Comparison of ENCODE assay signal across 19 cellular contexts in genomic region chr16:19846421-19846820, GRCh38. TPM values are rescaled to one million over a fixed set of nuclear protein-coding genes. Genes with fewer than 3 reads are reported as not detected.
DNase-seq lines count a peak whose midpoint lies in the region; ATAC-seq and TF ChIP-seq lines count a peak whose summit lies in the region.
"Had no signal": no experiment of that assay in that cellular context is flagged by ENCODE, and none has a peak within 500 bp of the region (broad histone marks: within the 10 kb centered on the region; RNA-seq: fewer than 3 reads in every experiment).

No MANE protein-coding gene starts in this region.

- intact Hi-C loops in natural killer cell (cut with micrococcal nuclease), result no loop called here

- no peak overlapping the region for H3K4me3 Mint-ChIP-seq in chondrocyte (ENCODE audit: unreplicated experiment)
- H3K4me3 Mint-ChIP-seq in nephron, result no peak overlapping the region
- no peak overlapping the region for H3K4me3 Mint-ChIP-seq in natural killer cell
- H3K4me3 Mint-ChIP-seq in osteocyte (ENCODE audit: unreplicated experiment), result no peak overlapping the region
- H3K4me3 Mint-ChIP-seq: CD14-positive monocyte; CD8-positive, alpha-beta T cell; IgD-negative memory B cell had no signal

- no peaks in the 10 kb centered on the region for H3K27me3 Mint-ChIP-seq in chondrocyte (ENCODE audit: low read depth)
- peaks cover 4% of the 10 kb centered on the region for H3K27me3 Mint-ChIP-seq in nephron (ENCODE audit: low read depth)
- peaks cover 12% of the 10 kb centered on the region in 2 donors for H3K27me3 Mint-ChIP-seq in natural killer cell (ENCODE audit: low read depth in 2 of 2)
- no peaks in the 10 kb centered on the region for H3K27me3 Mint-ChIP-seq in osteocyte (ENCODE audit: unreplicated experiment)
- H3K27me3 Mint-ChIP-seq: IgD-negative memory B cell had no signal

- TF ChIP-seq CTCF in chondrocyte (IDR thresholded peaks at IDR 0.05), result no peak
- no peak for TF ChIP-seq CTCF in nephron (IDR thresholded peaks at IDR 0.05; ENCODE audit: unreplicated experiment in 3 of 3)
- TF ChIP-seq CTCF in natural killer cell (IDR thresholded peaks at IDR 0.05), result no peak
- no peak for TF ChIP-seq CTCF in osteocyte (IDR thresholded peaks at IDR 0.05)

- no peak for ATAC-seq in natural killer cell
- no peak for ATAC-seq in GM21717 (IDR thresholded peaks at IDR 0.05; ENCODE audit: unreplicated experiment)
- ATAC-seq: CD8-positive, alpha-beta T cell had no signal

- DNase-seq in GM03348 (ENCODE audit: low spot score) (peak; percentile 29), chondrocyte (ENCODE audit: low spot score) (no peak), natural killer cell (no peak), NCI-H748 treated with DMSO at 0.1 percent for 48 hours (lab: John Stamatoyannopoulos, UW) (no peak), osteocyte (ENCODE audit: extremely low spot score, unreplicated experiment) (no peak)
- DNase-seq: ACHN; BE2C; CD8-positive, alpha-beta T cell; COR-L47; DMS153; DMS79 treated with DMSO at 0.1 percent for 48 hours; EL; GM23248; H7; KG1 had no signal

- H3K4me1 Mint-ChIP-seq in chondrocyte (ENCODE audit: low read depth) (peaks cover 6% of the 10 kb centered on the region), nephron (peaks cover 42% of the 10 kb centered on the region), natural killer cell (no peaks in the 10 kb centered on the region), osteocyte (ENCODE audit: unreplicated experiment) (no peaks in the 10 kb centered on the region)
- H3K4me1 Mint-ChIP-seq: CD14-positive monocyte, IgD-negative memory B cell had no signal

- H3K36me3 Mint-ChIP-seq in chondrocyte (ENCODE audit: low read depth), result no peaks in the 10 kb centered on the region
- peaks cover 8% of the 10 kb centered on the region for H3K36me3 Mint-ChIP-seq in nephron (ENCODE audit: low read depth)
- no peaks in the 10 kb centered on the region for H3K36me3 Mint-ChIP-seq in natural killer cell
- H3K36me3 Mint-ChIP-seq in osteocyte (ENCODE audit: unreplicated experiment), result no peaks in the 10 kb centered on the region
- H3K36me3 Mint-ChIP-seq: CD14-positive monocyte; CD8-positive, alpha-beta T cell; IgD-negative memory B cell had no signal

- no peaks in the 10 kb centered on the region for H3K9me3 Mint-ChIP-seq in chondrocyte (ENCODE audit: low read depth)
- no peaks in the 10 kb centered on the region for H3K9me3 Mint-ChIP-seq in nephron
- no peaks in the 10 kb centered on the region for H3K9me3 Mint-ChIP-seq in natural killer cell
- no peaks in the 10 kb centered on the region for H3K9me3 Mint-ChIP-seq in osteocyte (ENCODE audit: unreplicated experiment)
- H3K9me3 Mint-ChIP-seq: CD14-positive monocyte; CD8-positive, alpha-beta T cell; IgD-negative memory B cell had no signal

- H3K27ac Mint-ChIP-seq in chondrocyte (ENCODE audit: unreplicated experiment) (peak overlapping the region; percentile 57), nephron (peak overlapping the region in 2 of 3 experiments; percentile 21 to 72), natural killer cell (no peak overlapping the region), osteocyte (ENCODE audit: unreplicated experiment) (no peak overlapping the region)
- H3K27ac Mint-ChIP-seq: CD14-positive monocyte; CD8-positive, alpha-beta T cell; IgD-negative memory B cell had no signal

RNA-seq across cellular contexts. Expression of gene GPRC5B, which starts 38.2 kb away (rescaled TPM):
- total RNA-seq in chondrocyte, result 1.9 to 2.2 TPM (median 2.1 TPM) in 3 replicates
- total RNA-seq in natural killer cell, result not detected
- total RNA-seq in osteocyte, result 0.46 and 0.76 TPM in 2 replicates
- total RNA-seq: GM23248 had no signal

Comparison
In these comparisons a context has a peak if more than half of its experiments do, and no peak if none do; other contexts are left out.
1. H3K27ac Mint-ChIP-seq: peak in chondrocyte (single experiment) and nephron (2 of 3); none in natural killer cell (0 of 2) and osteocyte (single experiment).